Comparison of ENCODE assay signal across 13 cellular contexts in genomic region chr9:69946800-69947437, GRCh38.
A peak's percentile ranks its signal among the peaks of the same experiment; 100 is the strongest.
DNase-seq lines count a peak whose midpoint lies in the region; ATAC-seq, FAIRE-seq and TF ChIP-seq lines count a peak whose summit lies in the region.
"Had no signal": no experiment of that assay in that cellular context is flagged by ENCODE, and none has a peak within 500 bp of the region (broad histone marks: within the 10 kb centered on the region; RNA-seq: fewer than 3 reads in every experiment).

No MANE protein-coding gene starts in this region.

- H2AFZ ChIP-seq in keratinocyte (ENCODE audit: control insufficient read depth, low read length): no peak overlapping the region

- H4K20me1 ChIP-seq in keratinocyte (ENCODE audit: control insufficient read depth, extremely low read depth, insufficient read depth, low read length): no peaks in the 10 kb centered on the region
- H4K20me1 ChIP-seq: BLaER1 had no signal

- DNase-seq in A172 (ENCODE audit: low spot score) (peak; percentile 92), HS-27A (ENCODE audit: low read depth) (peak; percentile 56), astrocyte of the hippocampus (ENCODE audit: low read depth, low spot score) (peak; percentile 65), keratinocyte (ENCODE audit: low read depth, low spot score) (peak; percentile 23), HK-2 (ENCODE audit: unreplicated experiment) (no peak), epidermal melanocyte (ENCODE audit: insufficient read length, low spot score) (no peak)
- DNase-seq in stimulated activated effector memory CD8-positive, alpha-beta T cell treated with anti-CD3 and anti-CD28 coated beads, Interleukin-12 subunit alpha, Interleukin-12 subunit beta, amount 100 ng/mL, for 72 hours (ENCODE audit: low spot score in 2 of 2): no peak
- DNase-seq: NCI-H1105 treated with DMSO at 0.1 percent for 48 hours, right lobe of liver had no signal

- H3K4me3 Mint-ChIP-seq in stimulated activated effector memory CD8-positive, alpha-beta T cell treated with anti-CD3 and anti-CD28 coated beads, Interleukin-12 subunit alpha, Interleukin-12 subunit beta, amount 100 ng/mL, for 72 hours: no peak overlapping the region
- H3K4me3 Mint-ChIP-seq: activated T-helper 1 cell treated with anti-CD3 and anti-CD28 coated beads, Interleukin-12 subunit alpha, Interleukin-12 subunit beta, Interleukin-2, Interleukin-4 antibody, amounts not matched to agents 30 ng/mL and 10 ng/mL and 1 ng/mL, durations not matched to agents 14 hours and 24 hours and 36 hours; T-helper 2 cell treated with Interferon-gamma antibody and Interleukin-4, amounts not matched to agents 5 μg/mL and 100 μg/mL, for 36 hours had no signal

- no peak for TF ChIP-seq CTCF in keratinocyte (optimal IDR thresholded peaks at IDR 0.05 in 1 of 3, IDR thresholded peaks at IDR 0.05 in 1 of 3, conservative IDR thresholded peaks at IDR 0.05 in 1 of 3; ENCODE audit: extremely low read depth in 1 of 3, insufficient read depth in 2 of 3, low read length in 3 of 3)

- H3K79me2 ChIP-seq in keratinocyte (ENCODE audit: control insufficient read depth, insufficient read depth, low read length): no peaks in the 10 kb centered on the region

- H3K9ac ChIP-seq in keratinocyte (ENCODE audit: control insufficient read depth, extremely low read depth, insufficient read depth, low read length): no peak overlapping the region
- H3K9ac ChIP-seq: BLaER1 had no signal

- FAIRE-seq in keratinocyte (lab: Jason Lieb, UNC): no peak

- no peaks in the 10 kb centered on the region for H3K27me3 ChIP-seq in keratinocyte (ENCODE audit: control insufficient read depth, extremely low read depth, insufficient read depth, low read length)
- H3K27me3 ChIP-seq: BLaER1, right lobe of liver had no signal

- H3K27ac Mint-ChIP-seq in stimulated activated effector memory CD8-positive, alpha-beta T cell treated with anti-CD3 and anti-CD28 coated beads, Interleukin-12 subunit alpha, Interleukin-12 subunit beta, amount 100 ng/mL, for 72 hours: no peak overlapping the region
- H3K27ac Mint-ChIP-seq: activated T-helper 1 cell treated with anti-CD3 and anti-CD28 coated beads, Interleukin-12 subunit alpha, Interleukin-12 subunit beta, Interleukin-2, Interleukin-4 antibody, amounts not matched to agents 30 ng/mL and 10 ng/mL and 1 ng/mL, durations not matched to agents 14 hours and 24 hours and 36 hours; T-helper 2 cell treated with Interferon-gamma antibody and Interleukin-4, amounts not matched to agents 5 μg/mL and 100 μg/mL, for 36 hours had no signal

- H3K36me3 ChIP-seq in keratinocyte (ENCODE audit: control insufficient read depth in 2 of 2, extremely low read depth in 1 of 2, insufficient read depth in 2 of 2, low read length in 2 of 2): no peaks in the 10 kb centered on the region
- H3K36me3 ChIP-seq: BLaER1, right lobe of liver had no signal

- peaks cover 10% of the 10 kb centered on the region for H3K4me1 ChIP-seq in keratinocyte (ENCODE audit: control insufficient read depth, extremely low read depth, insufficient read depth, low read length)
- H3K4me1 ChIP-seq: right lobe of liver had no signal

- H3K4me3 ChIP-seq in keratinocyte (ENCODE audit: control insufficient read depth in 2 of 3, extremely low read depth in 1 of 3, insufficient read depth in 2 of 3, low read depth in 1 of 3, low read length in 3 of 3): no peak overlapping the region
- H3K4me3 ChIP-seq: BLaER1, right lobe of liver had no signal

- H3K9me3 ChIP-seq in keratinocyte (ENCODE audit: control insufficient read depth, low read depth, low read length): no peaks in the 10 kb centered on the region
- H3K9me3 ChIP-seq: BLaER1, right lobe of liver had no signal

- no peak overlapping the region for H3K27ac ChIP-seq in keratinocyte (ENCODE audit: control insufficient read depth, insufficient read depth, low read length)
- H3K27ac ChIP-seq: BLaER1, right lobe of liver had no signal

- no peaks in the 10 kb centered on the region for H3K9me1 ChIP-seq in keratinocyte (ENCODE audit: control insufficient read depth, extremely low read depth, insufficient read depth, low read length)

- H3K9me3 Mint-ChIP-seq in stimulated activated effector memory CD8-positive, alpha-beta T cell treated with anti-CD3 and anti-CD28 coated beads, Interleukin-12 subunit alpha, Interleukin-12 subunit beta, amount 100 ng/mL, for 72 hours: no peaks in the 10 kb centered on the region
- H3K9me3 Mint-ChIP-seq: activated T-helper 1 cell treated with anti-CD3 and anti-CD28 coated beads, Interleukin-12 subunit alpha, Interleukin-12 subunit beta, Interleukin-2, Interleukin-4 antibody, amounts not matched to agents 30 ng/mL and 10 ng/mL and 1 ng/mL, durations not matched to agents 14 hours and 24 hours and 36 hours; T-helper 2 cell treated with Interferon-gamma antibody and Interleukin-4, amounts not matched to agents 5 μg/mL and 100 μg/mL, for 36 hours had no signal

- H3K4me2 ChIP-seq in keratinocyte (ENCODE audit: control insufficient read depth, extremely low read depth, insufficient read depth, low read depth, low read length): peak overlapping the region; percentile 20
- H3K4me2 ChIP-seq: BLaER1 had no signal

- H3K4me1 Mint-ChIP-seq in stimulated activated effector memory CD8-positive, alpha-beta T cell treated with anti-CD3 and anti-CD28 coated beads, Interleukin-12 subunit alpha, Interleukin-12 subunit beta, amount 100 ng/mL, for 72 hours: no peaks in the 10 kb centered on the region

- ATAC-seq in HG02763 (IDR thresholded peaks at IDR 0.05; ENCODE audit: unreplicated experiment): no peak
- no peak for ATAC-seq in stimulated activated effector memory CD8-positive, alpha-beta T cell treated with anti-CD3 and anti-CD28 coated beads, Interleukin-12 subunit alpha, Interleukin-12 subunit beta, amount 100 ng/mL, for 72 hours

- dilution Hi-C loops in keratinocyte (cut with MboI; ENCODE audit: extremely low pct_ligation_motif_present, low sequenced_read_pairs): no loop called here

- no peaks in the 10 kb centered on the region for H3K36me3 Mint-ChIP-seq in stimulated activated effector memory CD8-positive, alpha-beta T cell treated with anti-CD3 and anti-CD28 coated beads, Interleukin-12 subunit alpha, Interleukin-12 subunit beta, amount 100 ng/mL, for 72 hours

Comparison
In these comparisons a context has a peak if more than half of its experiments do, and no peak if none do; other contexts are left out.
1. DNase-seq: peak in A172 (single experiment), HS-27A (single experiment), astrocyte of the hippocampus (single experiment) and keratinocyte (single experiment); none in HK-2 (single experiment), stimulated activated effector memory CD8-positive, alpha-beta T cell treated with anti-CD3 and anti-CD28 coated beads, Interleukin-12 subunit alpha, Interleukin-12 subunit beta, amount 100 ng/mL, for 72 hours (0 of 2) and epidermal melanocyte (single experiment).